ENCODE assay signal across 1 cellular context in the genomic region with DNA sequence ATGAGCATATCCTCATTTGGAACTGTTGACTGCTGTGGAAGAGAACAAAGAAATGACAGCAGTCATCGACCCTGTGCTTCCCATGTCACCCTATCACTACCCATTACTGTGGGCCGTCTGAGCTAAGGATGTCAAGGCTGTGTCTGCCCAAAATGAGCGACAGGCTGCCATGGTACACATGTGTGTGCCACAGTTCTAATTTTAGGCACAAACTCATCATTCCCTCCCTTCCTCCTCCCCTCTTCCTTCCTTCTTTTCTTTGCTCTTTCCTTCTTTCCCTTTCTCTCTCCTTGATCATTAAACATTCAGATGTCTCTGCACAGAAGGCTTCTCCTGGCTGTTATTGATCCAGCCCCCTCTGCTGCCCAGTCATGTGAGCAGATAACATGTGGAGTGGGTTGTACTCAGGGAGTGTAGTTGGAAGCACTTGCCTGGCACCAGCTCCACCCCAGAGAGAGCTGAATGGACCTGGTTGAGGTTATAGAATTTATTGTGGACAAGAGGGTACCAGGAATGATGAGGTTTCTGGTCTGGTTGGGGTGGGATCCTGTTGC.
A peak's percentile ranks its signal among the peaks of the same experiment; 100 is the strongest.
TF ChIP-seq lines count a peak whose summit lies in the region.

No MANE protein-coding gene starts in this region.

TF ChIP-seq in HEK293, 187 proteins besides CTCF, POLR2A, EP300 and RAD21 (continued from another document):
- TF ChIP-seq ZNF239 (tag by site-specific recombination; IDR thresholded peaks at IDR 0.05) = no peak
- TF ChIP-seq ZNF302 (tag by site-specific recombination; IDR thresholded peaks at IDR 0.05; ENCODE audit: low read depth) = no peak
- no peak for TF ChIP-seq ZFP37 (tag by site-specific recombination; IDR thresholded peaks at IDR 0.05)
- TF ChIP-seq ZBTB17 (tag by site-specific recombination; IDR thresholded peaks at IDR 0.05) = no peak
- peak; percentile 74 for TF ChIP-seq SCRT2 (tag by site-specific recombination; IDR thresholded peaks at IDR 0.05)
- TF ChIP-seq, protein P1, sequence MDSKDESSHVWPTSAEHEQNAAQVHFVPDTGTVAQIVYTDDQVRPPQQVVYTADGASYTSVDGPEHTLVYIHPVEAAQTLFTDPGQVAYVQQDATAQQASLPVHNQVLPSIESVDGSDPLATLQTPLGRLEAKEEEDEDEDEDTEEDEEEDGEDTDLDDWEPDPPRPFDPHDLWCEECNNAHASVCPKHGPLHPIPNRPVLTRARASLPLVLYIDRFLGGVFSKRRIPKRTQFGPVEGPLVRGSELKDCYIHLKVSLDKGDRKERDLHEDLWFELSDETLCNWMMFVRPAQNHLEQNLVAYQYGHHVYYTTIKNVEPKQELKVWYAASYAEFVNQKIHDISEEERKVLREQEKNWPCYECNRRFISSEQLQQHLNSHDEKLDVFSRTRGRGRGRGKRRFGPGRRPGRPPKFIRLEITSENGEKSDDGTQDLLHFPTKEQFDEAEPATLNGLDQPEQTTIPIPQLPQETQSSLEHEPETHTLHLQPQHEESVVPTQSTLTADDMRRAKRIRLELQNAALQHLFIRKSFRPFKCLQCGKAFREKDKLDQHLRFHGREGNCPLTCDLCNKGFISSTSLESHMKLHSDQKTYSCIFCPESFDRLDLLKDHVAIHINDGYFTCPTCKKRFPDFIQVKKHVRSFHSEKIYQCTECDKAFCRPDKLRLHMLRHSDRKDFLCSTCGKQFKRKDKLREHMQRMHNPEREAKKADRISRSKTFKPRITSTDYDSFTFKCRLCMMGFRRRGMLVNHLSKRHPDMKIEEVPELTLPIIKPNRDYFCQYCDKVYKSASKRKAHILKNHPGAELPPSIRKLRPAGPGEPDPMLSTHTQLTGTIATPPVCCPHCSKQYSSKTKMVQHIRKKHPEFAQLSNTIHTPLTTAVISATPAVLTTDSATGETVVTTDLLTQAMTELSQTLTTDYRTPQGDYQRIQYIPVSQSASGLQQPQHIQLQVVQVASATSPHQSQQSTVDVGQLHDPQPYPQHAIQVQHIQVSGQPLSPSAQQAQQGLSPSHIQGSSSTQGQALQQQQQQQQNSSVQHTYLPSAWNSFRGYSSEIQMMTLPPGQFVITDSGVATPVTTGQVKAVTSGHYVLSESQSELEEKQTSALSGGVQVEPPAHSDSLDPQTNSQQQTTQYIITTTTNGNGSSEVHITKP (tag by site-specific recombination; IDR thresholded peaks at IDR 0.05) = 0 out of 2 replicates have a peak, but pooled peaks have one; percentile 5
- TF ChIP-seq ZNF223 (tag by site-specific recombination; IDR thresholded peaks at IDR 0.05) = no peak
- TF ChIP-seq, protein P2, sequence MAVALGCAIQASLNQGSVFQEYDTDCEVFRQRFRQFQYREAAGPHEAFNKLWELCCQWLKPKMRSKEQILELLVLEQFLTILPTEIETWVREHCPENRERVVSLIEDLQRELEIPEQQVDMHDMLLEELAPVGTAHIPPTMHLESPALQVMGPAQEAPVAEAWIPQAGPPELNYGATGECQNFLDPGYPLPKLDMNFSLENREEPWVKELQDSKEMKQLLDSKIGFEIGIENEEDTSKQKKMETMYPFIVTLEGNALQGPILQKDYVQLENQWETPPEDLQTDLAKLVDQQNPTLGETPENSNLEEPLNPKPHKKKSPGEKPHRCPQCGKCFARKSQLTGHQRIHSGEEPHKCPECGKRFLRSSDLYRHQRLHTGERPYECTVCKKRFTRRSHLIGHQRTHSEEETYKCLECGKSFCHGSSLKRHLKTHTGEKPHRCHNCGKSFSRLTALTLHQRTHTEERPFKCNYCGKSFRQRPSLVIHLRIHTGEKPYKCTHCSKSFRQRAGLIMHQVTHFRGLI (tag by site-specific recombination; IDR thresholded peaks at IDR 0.05) = no peak
- TF ChIP-seq KLF9 (tag by site-specific recombination; IDR thresholded peaks at IDR 0.05; ENCODE audit: low read depth) = no peak
- peak; percentile 62; the same call in 1 of the 2 replicates for TF ChIP-seq ZNF341 (tag by site-specific recombination; IDR thresholded peaks at IDR 0.05; ENCODE audit: low read depth)
